In genomic region chr11:57482782-57483569, GRCh38 we compare ENCODE assay signal across 8 cellular contexts. TPM values are rescaled to one million over a fixed set of nuclear protein-coding genes. Genes with fewer than 3 reads are reported as not detected.
DNase-seq lines count a peak whose midpoint lies in the region; ATAC-seq and TF ChIP-seq lines count a peak whose summit lies in the region.

No MANE protein-coding gene starts in this region.

- no peak overlapping the region for H3K14ac ChIP-seq in H9 (ENCODE audit: insufficient read depth, low read length)

- no peaks in the 10 kb centered on the region for H3F3A ChIP-seq in PC-3 (ENCODE audit: low read length, unreplicated experiment)

- H2AK5ac ChIP-seq in H9 (ENCODE audit: insufficient read length, low read length), result no peak overlapping the region

- H3K23me2 ChIP-seq in H9 (ENCODE audit: insufficient read length, low read depth, low read length, poor library complexity, severe bottlenecking), result peaks cover 15% of the 10 kb centered on the region

- no peak overlapping the region for H4K5ac ChIP-seq in H9 (ENCODE audit: insufficient read length, low read depth, low read length)

- H2BK120ac ChIP-seq in H9 (ENCODE audit: low read depth, low read length, poor library complexity, severe bottlenecking), result no peak overlapping the region

- H2BK12ac ChIP-seq in H9 (ENCODE audit: insufficient read length, low read depth, low read length), result no peak overlapping the region

- no peaks in the 10 kb centered on the region for H3K9me3 ChIP-seq in CD4-positive, CD25-positive, alpha-beta regulatory T cell (ENCODE audit: control insufficient read depth in 2 of 2, low read length in 2 of 2)
- no peaks in the 10 kb centered on the region for H3K9me3 ChIP-seq in H9 (ENCODE audit: control insufficient read depth, low read depth, low read length)
- no peaks in the 10 kb centered on the region for H3K9me3 ChIP-seq in PC-3 (ENCODE audit: low read length)
- H3K9me3 ChIP-seq in right atrium auricular region, result no peaks in the 10 kb centered on the region

- no peak overlapping the region for H3K4me3 ChIP-seq in CD4-positive, CD25-positive, alpha-beta regulatory T cell (ENCODE audit: low read depth, low read length)
- H3K4me3 ChIP-seq in PC-3 (ENCODE audit: low read length), result peak overlapping the region; percentile 49
- peak overlapping the region; percentile 19 to 43 for H3K4me3 ChIP-seq in right atrium auricular region

- H3K23ac ChIP-seq in H9 (ENCODE audit: insufficient read length, low read depth, low read length), result no peak overlapping the region

- no peak overlapping the region for H2BK20ac ChIP-seq in H9 (ENCODE audit: low read depth, low read length, poor library complexity, severe bottlenecking)

- H3K9ac ChIP-seq in H9 (ENCODE audit: extremely low read depth, insufficient read length, low read length) (no peak overlapping the region), PC-3 (ENCODE audit: low read length) (no peak overlapping the region)

- CTCF ChIA-PET in PC-3 (lab: Charles Lee), result no interaction called here

- H3K4ac ChIP-seq in H9 (ENCODE audit: low read depth, low read length), result no peak overlapping the region

- TF ChIP-seq CTCF in H9 (conservative IDR thresholded peaks at IDR 0.05), result peak; percentile 88
- TF ChIP-seq CTCF in PC-3 (conservative IDR thresholded peaks at IDR 0.05; ENCODE audit: low read depth, low read length), result peak; percentile 83
- TF ChIP-seq CTCF in right atrium auricular region (IDR thresholded peaks at IDR 0.05), result peak; percentile 57 to 82

- H4K8ac ChIP-seq in H9 (replicated peaks; ENCODE audit: insufficient read length, low read depth, low read length), result no peak overlapping the region

- H3K27ac Mint-ChIP-seq in CD4-positive, CD25-positive, alpha-beta regulatory T cell, result no peak overlapping the region
- no peak overlapping the region for H3K27ac Mint-ChIP-seq in H9
- H3K27ac Mint-ChIP-seq in activated naive CD4-positive, alpha-beta T cell treated with anti-CD3 and anti-CD28 coated beads, Interleukin-2, amount 50 U/mL, for 24 hours, result peak overlapping the region; percentile 35

- no peaks in the 10 kb centered on the region for H3K9me2 ChIP-seq in PC-3 (replicated peaks; ENCODE audit: low read length)

- no peaks in the 10 kb centered on the region for H3K79me2 ChIP-seq in H9 (ENCODE audit: insufficient read depth, low read length)
- no peaks in the 10 kb centered on the region for H3K79me2 ChIP-seq in PC-3 (ENCODE audit: low read length)

- peaks cover 0 to 34% (median 11%) of the 10 kb centered on the region in 4 donors for H3K4me1 Mint-ChIP-seq in CD4-positive, CD25-positive, alpha-beta regulatory T cell
- H3K4me1 Mint-ChIP-seq in H9, result peaks cover 17 to 41% of the 10 kb centered on the region in 2 experiments
- peaks cover 24% of the 10 kb centered on the region for H3K4me1 Mint-ChIP-seq in activated naive CD4-positive, alpha-beta T cell treated with anti-CD3 and anti-CD28 coated beads, Interleukin-2, amount 50 U/mL, for 24 hours

- H3K4me2 ChIP-seq in H9 (ENCODE audit: insufficient read depth, insufficient read length, low read length) (peak overlapping the region; percentile 67), PC-3 (ENCODE audit: low read length) (peak overlapping the region; percentile 65)

- no TSS peak for BruUV-seq in PC-3 (replicated peaks; lab: Mats Ljungman, UMichigan)

- no peaks in the 10 kb centered on the region for H3K9me3 Mint-ChIP-seq in CD4-positive, CD25-positive, alpha-beta regulatory T cell
- no peaks in the 10 kb centered on the region; a peak in 2 of 5 replicates for H3K9me3 Mint-ChIP-seq in H9
- H3K9me3 Mint-ChIP-seq in activated naive CD4-positive, alpha-beta T cell treated with anti-CD3 and anti-CD28 coated beads, Interleukin-2, amount 50 U/mL, for 24 hours, result no peaks in the 10 kb centered on the region

- H3K18ac ChIP-seq in H9 (ENCODE audit: insufficient read length, low read depth, low read length), result no peak overlapping the region

- no peak overlapping the region for H3K56ac ChIP-seq in H9 (ENCODE audit: insufficient read length, low read depth, low read length)

- H3K36me3 ChIP-seq in CD4-positive, CD25-positive, alpha-beta regulatory T cell (ENCODE audit: control insufficient read depth, insufficient read depth, low read length), result peaks cover 28% of the 10 kb centered on the region
- H3K36me3 ChIP-seq in PC-3 (ENCODE audit: low read depth, low read length) (no peaks in the 10 kb centered on the region), right atrium auricular region (peaks cover 26% of the 10 kb centered on the region)

- H2BK15ac ChIP-seq in H9 (ENCODE audit: low read depth, low read length), result no peak overlapping the region

- H4K91ac ChIP-seq in H9 (ENCODE audit: insufficient read length, low read depth, low read length), result no peak overlapping the region

- peaks cover 16% of the 10 kb centered on the region for H3K4me1 ChIP-seq in CD4-positive, CD25-positive, alpha-beta regulatory T cell (ENCODE audit: control insufficient read depth, insufficient read depth, low read length, poor library complexity, severe bottlenecking)
- H3K4me1 ChIP-seq in H9 (ENCODE audit: insufficient read depth, low read length) (no peaks in the 10 kb centered on the region), PC-3 (ENCODE audit: insufficient read depth, low read length) (0 out of 2 replicates have a peak, but pooled peaks cover under 1% of the 10 kb centered on the region), right atrium auricular region (peaks cover 0 to 17% of the 10 kb centered on the region in 2 donors)

- H3K27me3 ChIP-seq in CD4-positive, CD25-positive, alpha-beta regulatory T cell (ENCODE audit: control insufficient read depth, insufficient read depth, low read length), result peaks cover 5% of the 10 kb centered on the region
- H3K27me3 ChIP-seq in H9 (ENCODE audit: insufficient read depth, low read length), result no peaks in the 10 kb centered on the region; the same call in 1 of the 2 replicates
- H3K27me3 ChIP-seq in PC-3 (ENCODE audit: low read length), result no peaks in the 10 kb centered on the region
- peaks cover 7 to 8% of the 10 kb centered on the region in 2 donors for H3K27me3 ChIP-seq in right atrium auricular region

- no CpG with 5 or more reads among the region's 52 CpGs for WGBS in H9 (ENCODE audit: extremely low coverage, insufficient read length, low lambda C conversion rate)

- H3K36me3 Mint-ChIP-seq in CD4-positive, CD25-positive, alpha-beta regulatory T cell, result peaks cover 25% of the 10 kb centered on the region
- H3K36me3 Mint-ChIP-seq in H9 (ENCODE audit: insufficient read depth in 1 of 3, low read depth in 3 of 3), result peaks cover 8 to 18% (median 10%) of the 10 kb centered on the region in 3 experiments; a peak in 6 of 7 replicates
- peaks cover 20% of the 10 kb centered on the region for H3K36me3 Mint-ChIP-seq in activated naive CD4-positive, alpha-beta T cell treated with anti-CD3 and anti-CD28 coated beads, Interleukin-2, amount 50 U/mL, for 24 hours

- H4K20me1 ChIP-seq in H9 (ENCODE audit: control insufficient read depth, insufficient read depth, insufficient read length) (no peaks in the 10 kb centered on the region), PC-3 (ENCODE audit: low read length) (no peaks in the 10 kb centered on the region)

- H2AFZ ChIP-seq in H9 (ENCODE audit: low read length) (no peak overlapping the region), PC-3 (ENCODE audit: low read length) (peak overlapping the region; percentile 67)

- ATAC-seq in CD4-positive, CD25-positive, alpha-beta regulatory T cell (ENCODE audit: low read depth in 2 of 2), result peak; percentile 38 to 61
- ATAC-seq in PC-3 (peak; percentile 43), HG02840 (IDR thresholded peaks at IDR 0.05; ENCODE audit: low FRiP score, unreplicated experiment) (no peak)

- no peak overlapping the region for H3T11ph ChIP-seq in H9 (ENCODE audit: low read length)

- no peak overlapping the region for H2BK5ac ChIP-seq in H9 (ENCODE audit: insufficient read length, low read length)

- intact Hi-C loops in PC-3 (cut with micrococcal nuclease), result loop anchor here (10.0 kb wide), 1 partner anchor 138 kb away; no protein-coding TSS in a partner anchor

- peak; percentile 29 to 39 (median 35) for DNase-seq in CD4-positive, CD25-positive, alpha-beta regulatory T cell
- DNase-seq in H9 (peak; percentile 81), PC-3 (peak; percentile 32), right atrium auricular region (ENCODE audit: low spot score) (no peak), NCI-H128 (lab: John Stamatoyannopoulos, UW; ENCODE audit: unreplicated experiment) (no peak)
- DNase-seq in stimulated activated CD4-positive, alpha-beta T cell treated with anti-CD3 and anti-CD28 coated beads, Interleukin-12 subunit alpha, Interleukin-12 subunit beta, amount 100 ng/mL, for 4 hours, result peak; percentile 73

- H3K79me1 ChIP-seq in H9 (ENCODE audit: insufficient read depth, low read depth, low read length, poor library complexity, severe bottlenecking), result no peaks in the 10 kb centered on the region

- H3K4me3 Mint-ChIP-seq in CD4-positive, CD25-positive, alpha-beta regulatory T cell, result no peak overlapping the region
- peak overlapping the region; percentile 61 to 84 for H3K4me3 Mint-ChIP-seq in H9
- H3K4me3 Mint-ChIP-seq in activated naive CD4-positive, alpha-beta T cell treated with anti-CD3 and anti-CD28 coated beads, Interleukin-2, amount 50 U/mL, for 24 hours, result peak overlapping the region; percentile 36

- H3K27ac ChIP-seq in CD4-positive, CD25-positive, alpha-beta regulatory T cell (ENCODE audit: insufficient read depth, low read length, poor library complexity, severe bottlenecking), result no peak overlapping the region
- H3K27ac ChIP-seq in H9 (ENCODE audit: insufficient read length, low read depth, low read length) (no peak overlapping the region), PC-3 (ENCODE audit: low read length) (no peak overlapping the region), right atrium auricular region (no peak overlapping the region)

- POLR2A ChIA-PET in PC-3 (lab: Charles Lee; ENCODE audit: unreplicated experiment), result interaction anchor here (0.6 kb wide), 1 partner anchor 191 kb away, joined by 3 read pairs; no protein-coding TSS in a partner anchor

- H3K27me3 Mint-ChIP-seq in CD4-positive, CD25-positive, alpha-beta regulatory T cell, result peaks cover 48% of the 10 kb centered on the region
- peaks cover 64% of the 10 kb centered on the region for H3K27me3 Mint-ChIP-seq in H9 (ENCODE audit: low read depth)
- H3K27me3 Mint-ChIP-seq in activated naive CD4-positive, alpha-beta T cell treated with anti-CD3 and anti-CD28 coated beads, Interleukin-2, amount 50 U/mL, for 24 hours, result peaks cover 3% of the 10 kb centered on the region

RNA-seq across cellular contexts. Expression of gene RTN4RL2, which starts 22.6 kb away (rescaled TPM):
- not detected for total RNA-seq in CD4-positive, CD25-positive, alpha-beta regulatory T cell
- under 1 TPM in 1 of 4 donors, not detected in 3; 0.11 TPM for polyA plus RNA-seq in CD4-positive, CD25-positive, alpha-beta regulatory T cell
- total RNA-seq in H9 (2021), result 7.0 and 7.1 TPM in 2 replicates
- 3.5 and 6.5 TPM in 2 replicates for total RNA-seq in PC-3 (2014; rRNA removed)
- total RNA-seq in right atrium auricular region, result 1 to 10 TPM in 1 of 2 donors, under 1 TPM in 1; 0.94 to 1.3 TPM

RNA-seq across cellular contexts. Expression of gene SLC43A1, which starts 32.5 kb away (rescaled TPM):
- 12.8 TPM for total RNA-seq in CD4-positive, CD25-positive, alpha-beta regulatory T cell
- polyA plus RNA-seq in CD4-positive, CD25-positive, alpha-beta regulatory T cell, result 10 to 100 TPM; 22.9 to 29.9 (median 26.2) TPM
- total RNA-seq in H9 (2021) (16.3 and 17.0 TPM in 2 replicates), PC-3 (2014; rRNA removed) (7.4 and 12.4 TPM in 2 replicates), right atrium auricular region (10 to 100 TPM in 1 of 2 donors, 1 to 10 TPM in 1; 5.0 to 10.4 TPM)

RNA-seq across cellular contexts. Expression of gene TIMM10, which starts 47.6 kb away (rescaled TPM):
- total RNA-seq in CD4-positive, CD25-positive, alpha-beta regulatory T cell, result 21.2 TPM
- polyA plus RNA-seq in CD4-positive, CD25-positive, alpha-beta regulatory T cell, result 10 to 100 TPM; 52.1 to 84.7 (median 65.7) TPM
- total RNA-seq in H9 (2021), result 126 and 130 TPM in 2 replicates
- total RNA-seq in PC-3 (2014; rRNA removed), result 233 and 313 TPM in 2 replicates
- 10 to 100 TPM; 27.3 to 63.4 TPM for total RNA-seq in right atrium auricular region

RNA-seq across cellular contexts. Expression of gene SMTNL1, which starts 54.4 kb away (rescaled TPM):
- total RNA-seq in CD4-positive, CD25-positive, alpha-beta regulatory T cell, result not detected
- polyA plus RNA-seq in CD4-positive, CD25-positive, alpha-beta regulatory T cell, result under 1 TPM in 2 of 4 donors, not detected in 2; 0.21 to 0.36 TPM
- total RNA-seq in H9 (2021) (0.18 TPM in 1 of 2 replicates, not detected in the other), PC-3 (2014; rRNA removed) (not detected in 2 replicates), right atrium auricular region (not detected)

RNA-seq across cellular contexts. Expression of gene SLC43A3, which starts 56.1 kb away (rescaled TPM):
- 19.1 TPM for total RNA-seq in CD4-positive, CD25-positive, alpha-beta regulatory T cell
- 10 to 100 TPM; 21.6 to 36.9 (median 27.3) TPM for polyA plus RNA-seq in CD4-positive, CD25-positive, alpha-beta regulatory T cell
- total RNA-seq in H9 (2021) (21.4 and 21.9 TPM in 2 replicates), PC-3 (2014; rRNA removed) (31.3 and 35.0 TPM in 2 replicates), right atrium auricular region (10 to 100 TPM; 31.7 to 61.3 TPM)

Comparison
In these comparisons a context has a peak if more than half of its experiments do, and no peak if none do; other contexts are left out.
1. DNase-seq: peak in CD4-positive, CD25-positive, alpha-beta regulatory T cell (3 of 3), H9 (single experiment), PC-3 (single experiment) and stimulated activated CD4-positive, alpha-beta T cell treated with anti-CD3 and anti-CD28 coated beads, Interleukin-12 subunit alpha, Interleukin-12 subunit beta, amount 100 ng/mL, for 4 hours (single experiment); none in right atrium auricular region (single experiment) and NCI-H128 (single experiment).
2. H3K4me3 Mint-ChIP-seq: peak in H9 (2 of 2) and activated naive CD4-positive, alpha-beta T cell treated with anti-CD3 and anti-CD28 coated beads, Interleukin-2, amount 50 U/mL, for 24 hours (single experiment); none in CD4-positive, CD25-positive, alpha-beta regulatory T cell (0 of 4).
3. Peak in every context shown above with its lines, with median percentiles within 50 percentile points of each other: CTCF ChIP-seq.